ENCODE assay signal across 12 cellular contexts in the genomic region with DNA sequence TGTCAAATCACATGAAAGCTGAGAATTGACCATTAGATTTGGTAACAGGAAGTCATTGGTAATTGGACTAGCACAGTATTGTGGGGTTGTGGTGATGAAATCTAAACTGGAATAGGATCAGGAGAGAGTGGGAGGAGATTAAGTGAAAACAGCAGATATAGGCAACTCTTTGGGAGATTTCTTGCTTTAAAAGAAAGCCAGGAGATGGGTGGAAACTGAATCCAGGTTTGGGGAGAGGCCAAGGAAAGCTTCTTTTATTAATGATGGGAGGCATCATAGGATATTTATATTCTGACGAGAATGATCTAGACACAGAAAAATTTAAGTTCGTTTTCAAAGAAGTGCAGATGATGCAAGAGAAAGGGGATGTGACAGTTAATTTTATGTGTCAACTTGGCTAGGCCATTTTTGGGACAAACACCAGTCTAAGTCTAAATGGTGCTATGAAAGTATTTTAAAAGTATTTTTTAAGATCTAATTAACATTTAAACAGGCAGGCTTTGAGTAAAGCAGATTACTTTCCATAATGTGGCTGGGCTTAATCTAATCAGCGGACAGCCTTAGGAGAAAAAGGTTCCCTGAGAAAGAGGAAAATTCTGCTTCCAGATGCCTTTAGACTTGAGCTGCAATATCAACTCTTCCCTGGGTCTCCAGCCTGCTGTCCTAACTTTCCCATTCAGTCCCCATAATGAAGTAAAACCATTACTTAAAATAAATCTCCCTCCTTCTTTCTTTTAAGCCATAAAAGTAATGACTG. TPM values are rescaled to one million over a fixed set of nuclear protein-coding genes. Genes with fewer than 3 reads are reported as not detected.
A peak's percentile ranks its signal among the peaks of the same experiment; 100 is the strongest.
DNase-seq lines count a peak whose midpoint lies in the region; ATAC-seq, FAIRE-seq and TF ChIP-seq lines count a peak whose summit lies in the region.
"Had no signal": no experiment of that assay in that cellular context is flagged by ENCODE, and none has a peak within 500 bp of the region (broad histone marks: within the 10 kb centered on the region; RNA-seq: fewer than 3 reads in every experiment).

No MANE protein-coding gene starts in this region.

- FAIRE-seq in GM12878 (lab: Jason Lieb, UNC): peak; percentile 18
- no peak for FAIRE-seq in HepG2 (lab: Jason Lieb, UNC)
- FAIRE-seq: A204.1 had no signal

- H3K4me1 ChIP-seq in GM12878 (ENCODE audit: control insufficient read depth, insufficient read depth, low read length) (no peaks in the 10 kb centered on the region), HepG2 (ENCODE audit: insufficient read depth, low read length) (no peaks in the 10 kb centered on the region), vagina (peaks cover 10% of the 10 kb centered on the region)
- no peaks in the 10 kb centered on the region for H3K4me1 ChIP-seq in naive thymus-derived CD4-positive, alpha-beta T cell (ENCODE audit: control insufficient read depth in 2 of 2, insufficient read depth in 2 of 2, low read length in 2 of 2)

- in situ Hi-C loops in GM12878 (cut with MboI): no loop called here
- in situ Hi-C loops in HepG2 (cut with HindIII; ENCODE audit: extremely low pct_ligation_motif_present, low pct_unique_long_range_greater_than_20kb): no loop called here

- no peak overlapping the region for H3K4me2 ChIP-seq in GM12878 (ENCODE audit: control insufficient read depth, insufficient read depth)
- no peak overlapping the region for H3K4me2 ChIP-seq in HepG2 (ENCODE audit: low read depth, low read length)
- H3K4me2 ChIP-seq: hepatocyte had no signal

- H3K79me2 ChIP-seq in GM12878 (ENCODE audit: control insufficient read depth, insufficient read depth, low read length) (no peaks in the 10 kb centered on the region), HepG2 (ENCODE audit: insufficient read depth, low read length) (peaks cover under 1% of the 10 kb centered on the region)

- TF ChIP-seq POLR2A in GM12878 (IDR thresholded peaks at IDR 0.05; ENCODE audit: low read depth, low read length) (no peak), HepG2 (IDR thresholded peaks at IDR 0.05; ENCODE audit: insufficient read depth in 1 of 2, low read depth in 2 of 2, low read length in 2 of 2) (no peak), vagina (IDR thresholded peaks at IDR 0.05) (no peak)

- RAD21 ChIA-PET in GM12878 (lab: Charles Lee; ENCODE audit: unreplicated experiment): no interaction called here

- H3K27me3 Mint-ChIP-seq in naive thymus-derived CD4-positive, alpha-beta T cell: no peaks in the 10 kb centered on the region

- DNase-seq in Right ventricle myocardium inferior (ENCODE audit: missing footprints) (no peak), cardiac septum (ENCODE audit: low spot score) (no peak), GM12878 (ENCODE audit: low read depth, low spot score) (no peak), HepG2 (ENCODE audit: low spot score) (no peak), vagina (ENCODE audit: extremely low spot score in 2 of 2) (no peak), posterior vena cava (ENCODE audit: low spot score) (no peak), NCI-H2196 (lab: John Stamatoyannopoulos, UW; ENCODE audit: unreplicated experiment) (no peak)
- no peak for DNase-seq in naive thymus-derived CD4-positive, alpha-beta T cell
- DNase-seq: GF-D8, NCI-H1417 treated with DMSO at 0.1 percent for 48 hours had no signal

- POLR2A ChIA-PET in GM12878 (lab: Charles Lee): no interaction called here
- POLR2A ChIA-PET in HepG2 (lab: Yijun Ruan, JAX): no interaction called here
- POLR2A ChIA-PET in naive thymus-derived CD4-positive, alpha-beta T cell (lab: Charles Lee): no interaction called here

- TF ChIP-seq EP300 in GM12878 (IDR thresholded peaks at IDR 0.05; ENCODE audit: borderline replicate concordance in 1 of 2, control insufficient read depth in 1 of 2, low read depth in 2 of 2, low read length in 2 of 2) (no peak), HepG2 (IDR thresholded peaks at IDR 0.05; ENCODE audit: low read depth in 2 of 2, low read length in 2 of 2) (no peak), HepG2 (CRISPR knock-in tag; IDR thresholded peaks at IDR 0.05; ENCODE audit: borderline replicate concordance) (no peak)

- CTCF ChIA-PET in GM12878 (lab: Yijun Ruan, JAX): interaction anchor here (0.6 kb wide), 1 partner anchor 39 kb away, joined by 4 read pairs; no protein-coding TSS in a partner anchor
- CTCF ChIA-PET in HepG2 (lab: Yijun Ruan, JAX; ENCODE audit: low intra/inter-chr PET ratio, low total read pairs): no interaction called here
- CTCF ChIA-PET in naive thymus-derived CD4-positive, alpha-beta T cell (lab: Charles Lee): no interaction called here

- H2AFZ ChIP-seq in GM12878 (ENCODE audit: control insufficient read depth, low read depth, low read length) (no peak overlapping the region), HepG2 (ENCODE audit: low read length) (no peak overlapping the region)
- H2AFZ ChIP-seq: hepatocyte had no signal

- H3K9me3 ChIP-seq in GM12878 (replicated peaks; ENCODE audit: control insufficient read depth, insufficient read depth, low read length) (no peaks in the 10 kb centered on the region), HepG2 (ENCODE audit: low read length) (no peaks in the 10 kb centered on the region), vagina (no peaks in the 10 kb centered on the region)
- no peaks in the 10 kb centered on the region for H3K9me3 ChIP-seq in naive thymus-derived CD4-positive, alpha-beta T cell (ENCODE audit: control insufficient read depth in 2 of 3, low read length in 3 of 3)

- BruUV-seq in GM12878 (replicated peaks; lab: Mats Ljungman, UMichigan) (no TSS peak), HepG2 (replicated peaks; lab: Mats Ljungman, UMichigan) (TSS peak; percentile 3)

- TF ChIP-seq CTCF in GM12878 (IDR thresholded peaks at IDR 0.05 in 2 of 3, conservative IDR thresholded peaks at IDR 0.05 in 1 of 3; ENCODE audit: control insufficient read depth in 2 of 3, extremely low read depth in 1 of 3, insufficient read depth in 1 of 3, low read depth in 3 of 3, low read length in 3 of 3) (no peak), HepG2 (CRISPR knock-in tag; IDR thresholded peaks at IDR 0.05) (no peak), vagina (IDR thresholded peaks at IDR 0.05) (no peak)

- peaks cover 0 to 3% (median 0%) of the 10 kb centered on the region in 7 donors for H3K4me1 Mint-ChIP-seq in naive thymus-derived CD4-positive, alpha-beta T cell

- intact Hi-C loops in Right ventricle myocardium inferior (cut with DNase I) (no loop called here), cardiac septum (cut with DNase I) (no loop called here), GM12878 (cut with micrococcal nuclease; ENCODE audit: unreplicated experiment) (no loop called here), HepG2 (cut with micrococcal nuclease; ENCODE audit: unreplicated experiment) (no loop called here), vagina (cut with DNase I) (no loop called here), posterior vena cava (cut with DNase I) (no loop called here)
- intact Hi-C loops in naive thymus-derived CD4-positive, alpha-beta T cell (cut with micrococcal nuclease): no loop called here

- H3K36me3 ChIP-seq in GM12878 (ENCODE audit: control insufficient read depth in 2 of 2, insufficient read depth in 2 of 2, low read length in 1 of 2) (peaks cover 14 to 46% of the 10 kb centered on the region in 2 experiments), HepG2 (replicated peaks in 1 of 2; ENCODE audit: control insufficient read depth in 1 of 2, insufficient read depth in 2 of 2, low read length in 2 of 2) (peaks cover 32 to 94% of the 10 kb centered on the region in 2 experiments), vagina (peaks cover 0 to 48% of the 10 kb centered on the region in 2 donors)
- H3K36me3 ChIP-seq in naive thymus-derived CD4-positive, alpha-beta T cell (ENCODE audit: control insufficient read depth in 2 of 3, insufficient read depth in 3 of 3, low read length in 3 of 3): peaks cover 0 to 40% (median 0%) of the 10 kb centered on the region in 3 experiments

- TF ChIP-seq RAD21 in GM12878 (IDR thresholded peaks at IDR 0.05; ENCODE audit: insufficient read depth, low read depth, low read length): no peak
- no peak for TF ChIP-seq RAD21 in HepG2 (CRISPR knock-in tag; IDR thresholded peaks at IDR 0.05)

- SMC1A ChIA-PET in GM12878 (lab: Charles Lee; ENCODE audit: uncharacterized antibody, unreplicated experiment): interaction anchor here (1.2 kb wide), 1 partner anchor 11 kb away, joined by 5 read pairs; no protein-coding TSS in a partner anchor

- H3K9ac ChIP-seq in GM12878 (ENCODE audit: control insufficient read depth, insufficient read depth, low read length) (no peak overlapping the region), HepG2 (ENCODE audit: insufficient read depth, low read depth, low read length) (no peak overlapping the region)

- ATAC-seq in Right ventricle myocardium inferior (peak; percentile 60), GM12878 (no peak), HepG2 (no peak)
- ATAC-seq in naive thymus-derived CD4-positive, alpha-beta T cell: no peak

- WGBS in GM12878 (ENCODE audit: insufficient coverage, insufficient replicate concordance, low lambda C conversion rate, missing lambda C conversion rate): 92% methylated on average over 3 of the region's 3 CpGs
- WGBS in HepG2 (ENCODE audit: low lambda C conversion rate): 96% methylated on average over 3 of the region's 3 CpGs

- H3K27ac ChIP-seq in GM12878 (ENCODE audit: control insufficient read depth, insufficient read depth) (no peak overlapping the region), HepG2 (ENCODE audit: extremely low read length, insufficient read depth, low read length) (no peak overlapping the region), vagina (peak overlapping the region; percentile 48)
- no peak overlapping the region for H3K27ac ChIP-seq in naive thymus-derived CD4-positive, alpha-beta T cell (ENCODE audit: low read depth, low read length)
- H3K27ac ChIP-seq: hepatocyte had no signal

- peaks cover 16 to 67% (median 53%) of the 10 kb centered on the region in 5 donors for H3K36me3 Mint-ChIP-seq in naive thymus-derived CD4-positive, alpha-beta T cell

- no peaks in the 10 kb centered on the region for H3K27me3 ChIP-seq in GM12878 (replicated peaks in 1 of 2; ENCODE audit: control insufficient read depth in 2 of 2, insufficient read depth in 2 of 2, low read length in 1 of 2)
- no peaks in the 10 kb centered on the region for H3K27me3 ChIP-seq in HepG2 (ENCODE audit: control insufficient read depth in 1 of 2, insufficient read depth in 2 of 2, low read length in 2 of 2)
- no peaks in the 10 kb centered on the region for H3K27me3 ChIP-seq in vagina
- H3K27me3 ChIP-seq in naive thymus-derived CD4-positive, alpha-beta T cell (ENCODE audit: control insufficient read depth in 2 of 2, insufficient read depth in 2 of 2, low read length in 2 of 2): no peaks in the 10 kb centered on the region
- H3K27me3 ChIP-seq: hepatocyte had no signal

- H3K4me3 ChIP-seq in GM12878 (no peak overlapping the region), HepG2 (replicated peaks in 1 of 3; ENCODE audit: insufficient read depth in 1 of 3, low read depth in 2 of 3, low read length in 3 of 3) (no peak overlapping the region), vagina (no peak overlapping the region)
- no peak overlapping the region for H3K4me3 ChIP-seq in naive thymus-derived CD4-positive, alpha-beta T cell (ENCODE audit: low read length)
- H3K4me3 ChIP-seq: hepatocyte had no signal

- H3K27ac Mint-ChIP-seq in naive thymus-derived CD4-positive, alpha-beta T cell: no peak overlapping the region

- no peaks in the 10 kb centered on the region for H3K9me3 Mint-ChIP-seq in naive thymus-derived CD4-positive, alpha-beta T cell

- H4K20me1 ChIP-seq in GM12878 (ENCODE audit: control insufficient read depth, insufficient read depth): no peaks in the 10 kb centered on the region
- H4K20me1 ChIP-seq in HepG2 (ENCODE audit: insufficient read depth, low read length): no peaks in the 10 kb centered on the region; the same call in 1 of the 2 replicates

- H3K4me3 Mint-ChIP-seq in naive thymus-derived CD4-positive, alpha-beta T cell: no peak overlapping the region

RNA-seq across cellular contexts. Expression of gene SEC24D, which starts 24.7 kb away (rescaled TPM):
- total RNA-seq in Right ventricle myocardium inferior: 12.2 TPM
- 23.7 TPM for total RNA-seq in cardiac septum
- 89.5 and 93.5 TPM in 2 replicates for total RNA-seq in GM12878 (2013; cell fraction: nucleolus; rRNA removed)
- 23.2 and 26.9 TPM in 2 replicates for total RNA-seq in GM12878 (2014; rRNA removed)
- 28.0 and 30.7 TPM in 2 replicates for total RNA-seq in GM12878 (2014; rRNA removed; fragmentation: Illumina TruSeq; extraction: Trizol)
- total RNA-seq in GM12878 (2021): 45.9 and 46.0 TPM in 2 replicates
- 39.7 TPM for polyA plus RNA-seq in GM12878 (2011; ENCODE audit: low read depth)
- polyA plus RNA-seq in GM12878 (2011; rRNA removed): 20.7 and 21.9 TPM in 2 replicates
- polyA plus RNA-seq in GM12878 (2011; cell fraction: cytosol; rRNA removed): 17.5 and 27.2 TPM in 2 replicates
- polyA plus RNA-seq in GM12878 (2011; cell fraction: nucleus; rRNA removed): 38.1 and 38.2 TPM in 2 replicates
- polyA plus RNA-seq in GM12878 (2012): 37.7 and 48.3 TPM in 2 replicates
- polyA plus RNA-seq in GM12878 (2014; fragmentation: Illumina TruSeq; extraction: Trizol): 39.0 and 46.8 TPM in 2 replicates
- 10 to 100 TPM; 12.8 to 16.0 TPM for polyA plus RNA-seq in GM12878 (2014; fragmentation: Nextera tagmentation; extraction: Ambion mirVana)
- 20.1 and 21.2 TPM in 2 replicates for polyA plus RNA-seq in GM12878 (2014; rRNA removed)
- 10 to 100 TPM; 54.5 to 61.9 TPM for polyA plus RNA-seq in GM12878 (2016; fragmentation: Nextera tagmentation; extraction: Ambion mirVana)
- 33.4 and 38.3 TPM in 2 replicates for polyA minus RNA-seq in GM12878 (2011; rRNA and poly(A)+ RNA removed)
- 12.6 and 14.7 TPM in 2 replicates for polyA minus RNA-seq in GM12878 (2011; cell fraction: cytosol; rRNA and poly(A)+ RNA removed)
- 41.8 and 60.0 TPM in 2 replicates for polyA minus RNA-seq in GM12878 (2011; cell fraction: nucleus; rRNA and poly(A)+ RNA removed)
- total RNA-seq in HepG2 (2016; rRNA removed; fragmentation: Illumina TruSeq; extraction: Trizol): 51.1 and 78.6 TPM in 2 replicates
- 3.7 and 5.0 TPM in 2 replicates for total RNA-seq in HepG2 (2016; cell fraction: cytosol; rRNA removed; fragmentation: Illumina TruSeq; extraction: Trizol; ENCODE audit: low read depth)
- total RNA-seq in HepG2 (2016; cell fraction: insoluble cytoplasmic fraction; rRNA removed; fragmentation: Illumina TruSeq; extraction: Trizol): 48.9 and 73.2 TPM in 2 replicates
- total RNA-seq in HepG2 (2016; cell fraction: membrane; rRNA removed; fragmentation: Illumina TruSeq; extraction: Trizol): 14.9 and 16.7 TPM in 2 replicates
- 63.1 and 69.1 TPM in 2 replicates for total RNA-seq in HepG2 (2016; cell fraction: nucleus; rRNA removed; fragmentation: Illumina TruSeq; extraction: Trizol)
- 21.6 and 30.0 TPM in 2 replicates for polyA plus RNA-seq in HepG2 (2011; rRNA removed)
- 16.7 and 20.5 TPM in 2 replicates for polyA plus RNA-seq in HepG2 (2011; cell fraction: cytosol; rRNA removed)
- 34.6 and 53.4 TPM in 2 replicates for polyA plus RNA-seq in HepG2 (2011; cell fraction: nucleus; rRNA removed)
- 19.7 and 29.9 TPM in 2 replicates for polyA plus RNA-seq in HepG2 (2012)
- 2.3 and 2.5 TPM in 2 replicates for polyA plus RNA-seq in HepG2 (2016; cell fraction: cytosol; fragmentation: Illumina TruSeq; extraction: Trizol; ENCODE audit: low read depth)
- polyA plus RNA-seq in HepG2 (2016; cell fraction: insoluble cytoplasmic fraction; fragmentation: Illumina TruSeq; extraction: Trizol; ENCODE audit: low read depth): 64.1 and 66.0 TPM in 2 replicates
- polyA plus RNA-seq in HepG2 (2016; cell fraction: membrane; fragmentation: Illumina TruSeq; extraction: Trizol; ENCODE audit: low read depth): 5.7 and 8.1 TPM in 2 replicates
- polyA plus RNA-seq in HepG2 (2016; cell fraction: nucleus; fragmentation: Illumina TruSeq; extraction: Trizol; ENCODE audit: insufficient read depth, low read depth): 37.6 and 38.9 TPM in 2 replicates
- polyA minus RNA-seq in HepG2 (2011; rRNA and poly(A)+ RNA removed; ENCODE audit: low replicate concordance): 11.6 and 45.4 TPM in 2 replicates
- polyA minus RNA-seq in HepG2 (2011; cell fraction: cytosol; rRNA and poly(A)+ RNA removed): 32.8 and 36.6 TPM in 2 replicates
- 99.5 and 125 TPM in 2 replicates for polyA minus RNA-seq in HepG2 (2011; cell fraction: nucleus; rRNA and poly(A)+ RNA removed)
- 24.1 TPM for total RNA-seq in vagina
- 100 to 1,000 TPM; 103 to 117 TPM for total RNA-seq in posterior vena cava
- 10 to 100 TPM; 11.5 to 59.2 (median 16.4) TPM for total RNA-seq in naive thymus-derived CD4-positive, alpha-beta T cell
- 10 to 100 TPM; 11.5 to 18.7 TPM for polyA plus RNA-seq in naive thymus-derived CD4-positive, alpha-beta T cell
